ENCODE assay signal across 27 cellular contexts in the genomic region with DNA sequence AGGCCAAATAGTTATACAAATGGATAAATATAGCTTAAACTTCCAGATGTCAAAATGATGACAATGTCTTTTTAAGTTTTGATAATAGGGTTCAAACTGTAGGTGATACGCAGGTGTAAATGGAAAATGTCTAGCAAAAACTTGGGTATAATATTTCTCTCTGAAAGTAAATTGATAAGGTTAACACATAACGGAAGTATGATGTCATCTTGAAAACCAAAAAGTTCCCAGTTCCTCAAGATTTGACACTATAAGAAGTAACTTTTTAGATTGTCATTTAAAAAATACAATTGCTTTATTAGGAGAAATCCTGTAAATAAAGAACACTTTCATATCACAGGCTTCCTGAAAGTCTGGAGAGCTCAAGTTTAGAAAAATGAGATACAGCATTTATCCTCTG.
DNase-seq lines count a peak whose midpoint lies in the region; ATAC-seq, FAIRE-seq and TF ChIP-seq lines count a peak whose summit lies in the region.
"Had no signal": no experiment of that assay in that cellular context is flagged by ENCODE, and none has a peak within 500 bp of the region (broad histone marks: within the 10 kb centered on the region; RNA-seq: fewer than 3 reads in every experiment).

No MANE protein-coding gene starts in this region.

- no peaks in the 10 kb centered on the region for H3K27me3 Mint-ChIP-seq in activated naive CD4-positive, alpha-beta T cell treated with anti-CD3 and anti-CD28 coated beads, Interleukin-2, amount 10 ng/mL, durations not matched to agents 7 days and 5 days
- no peaks in the 10 kb centered on the region for H3K27me3 Mint-ChIP-seq in activated naive CD4-positive, alpha-beta T cell treated with anti-CD3 and anti-CD28 coated beads for 36 hours (ENCODE audit: low read depth)
- H3K27me3 Mint-ChIP-seq: B cell; CD4-positive, alpha-beta T cell had no signal

- no peaks in the 10 kb centered on the region for H3K4me1 Mint-ChIP-seq in activated naive CD4-positive, alpha-beta T cell treated with anti-CD3 and anti-CD28 coated beads, Interleukin-2, amount 10 ng/mL, durations not matched to agents 7 days and 5 days
- H3K4me1 Mint-ChIP-seq in activated naive CD4-positive, alpha-beta T cell treated with anti-CD3 and anti-CD28 coated beads for 36 hours (ENCODE audit: low read depth): no peaks in the 10 kb centered on the region
- H3K4me1 Mint-ChIP-seq: B cell had no signal

- POLR2A ChIA-PET in HEK293 (lab: Yijun Ruan, JAX) (no interaction called here), GM12878 (lab: Charles Lee) (no interaction called here)

- 2% methylated on average over 2 of the region's 2 CpGs for WGBS in GM12878 (ENCODE audit: insufficient coverage, insufficient replicate concordance, low lambda C conversion rate, missing lambda C conversion rate)

- in situ Hi-C loops in GM12878 (cut with MboI): no loop called here

- CTCF ChIA-PET in activated naive CD4-positive, alpha-beta T cell treated with anti-CD3 and anti-CD28 coated beads, Interleukin-2, amount 10 ng/mL, durations not matched to agents 7 days and 5 days (lab: Charles Lee): no interaction called here
- CTCF ChIA-PET in activated naive CD4-positive, alpha-beta T cell treated with anti-CD3 and anti-CD28 coated beads for 36 hours (lab: Charles Lee): no interaction called here
- CTCF ChIA-PET in HEK293 (lab: Yijun Ruan, JAX) (no interaction called here), GM12878 (lab: Yijun Ruan, JAX) (no interaction called here)

- H3K36me3 ChIP-seq in HEK293 (ENCODE audit: control insufficient read depth in 2 of 2, insufficient read depth in 1 of 2, low read length in 2 of 2): no peaks in the 10 kb centered on the region
- H3K36me3 ChIP-seq in GM12878 (ENCODE audit: control insufficient read depth in 2 of 2, insufficient read depth in 2 of 2, low read length in 1 of 2): no peaks in the 10 kb centered on the region
- H3K36me3 ChIP-seq: BLaER1 treated with 17β-estradiol and CSF1 and Interleukin-3, amounts not matched to agents 10 nM and 100 nM had no signal

- no peaks in the 10 kb centered on the region for H3K36me3 Mint-ChIP-seq in activated naive CD4-positive, alpha-beta T cell treated with anti-CD3 and anti-CD28 coated beads, Interleukin-2, amount 10 ng/mL, durations not matched to agents 7 days and 5 days
- H3K36me3 Mint-ChIP-seq in activated naive CD4-positive, alpha-beta T cell treated with anti-CD3 and anti-CD28 coated beads for 36 hours (ENCODE audit: low read depth): no peaks in the 10 kb centered on the region
- H3K36me3 Mint-ChIP-seq: CD8-positive, alpha-beta T cell had no signal

- no peak overlapping the region for H2AFZ ChIP-seq in GM12878 (ENCODE audit: control insufficient read depth, low read depth, low read length)

- no peak for TF ChIP-seq EP300 in GM12878 (IDR thresholded peaks at IDR 0.05; ENCODE audit: borderline replicate concordance in 1 of 2, control insufficient read depth in 1 of 2, low read depth in 2 of 2, low read length in 2 of 2)

- ATAC-seq in GM18511 (IDR thresholded peaks at IDR 0.05; ENCODE audit: unreplicated experiment) (peak; percentile 54), GM12878 (no peak)
- ATAC-seq: A549; CD8-positive, alpha-beta T cell had no signal

- H3K9ac ChIP-seq in GM12878 (ENCODE audit: control insufficient read depth, insufficient read depth, low read length): no peak overlapping the region
- H3K9ac ChIP-seq: BLaER1 treated with 17β-estradiol and CSF1 and Interleukin-3, amounts not matched to agents 10 nM and 100 nM had no signal

- TF ChIP-seq RAD21 in GM12878 (IDR thresholded peaks at IDR 0.05; ENCODE audit: insufficient read depth, low read depth, low read length): no peak

- H3K79me2 ChIP-seq in GM12878 (ENCODE audit: control insufficient read depth, insufficient read depth, low read length): no peaks in the 10 kb centered on the region

- peak overlapping the region; percentile 25 for H3K27ac Mint-ChIP-seq in activated naive CD4-positive, alpha-beta T cell treated with anti-CD3 and anti-CD28 coated beads, Interleukin-2, amount 10 ng/mL, durations not matched to agents 7 days and 5 days
- no peak overlapping the region for H3K27ac Mint-ChIP-seq in activated naive CD4-positive, alpha-beta T cell treated with anti-CD3 and anti-CD28 coated beads for 36 hours
- H3K27ac Mint-ChIP-seq: B cell; CD4-positive, alpha-beta T cell; CD8-positive, alpha-beta T cell had no signal

- RAD21 ChIA-PET in GM12878 (lab: Charles Lee; ENCODE audit: unreplicated experiment): no interaction called here

- peaks cover 4% of the 10 kb centered on the region for H3K9me3 Mint-ChIP-seq in activated naive CD4-positive, alpha-beta T cell treated with anti-CD3 and anti-CD28 coated beads, Interleukin-2, amount 10 ng/mL, durations not matched to agents 7 days and 5 days
- peaks cover 2% of the 10 kb centered on the region for H3K9me3 Mint-ChIP-seq in activated naive CD4-positive, alpha-beta T cell treated with anti-CD3 and anti-CD28 coated beads for 36 hours

- no peak for TF ChIP-seq POLR2A in GM12878 (IDR thresholded peaks at IDR 0.05; ENCODE audit: low read depth, low read length)

- H3K4me1 ChIP-seq in HEK293 (ENCODE audit: control insufficient read depth, insufficient read depth, low read length) (no peaks in the 10 kb centered on the region), GM12878 (ENCODE audit: control insufficient read depth, insufficient read depth, low read length) (no peaks in the 10 kb centered on the region)
- H3K4me1 ChIP-seq: A549; BLaER1 treated with 17β-estradiol and CSF1 and Interleukin-3, amounts not matched to agents 10 nM and 100 nM; Caco-2 had no signal

- FAIRE-seq in GM12878 (lab: Jason Lieb, UNC): no peak
- FAIRE-seq: A549, D721Med, GM12891, GM19239 had no signal

- intact Hi-C loops in activated naive CD4-positive, alpha-beta T cell treated with anti-CD3 and anti-CD28 coated beads for 36 hours (cut with micrococcal nuclease): no loop called here
- intact Hi-C loops in GM12878 (cut with micrococcal nuclease; ENCODE audit: unreplicated experiment): loop anchor here (5.0 kb wide), 1 partner anchor 320 kb away; no protein-coding TSS in a partner anchor

- no peaks in the 10 kb centered on the region for H3K27me3 ChIP-seq in GM12878 (replicated peaks in 1 of 2; ENCODE audit: control insufficient read depth in 2 of 2, insufficient read depth in 2 of 2, low read length in 1 of 2)
- H3K27me3 ChIP-seq: BLaER1 treated with 17β-estradiol and CSF1 and Interleukin-3, amounts not matched to agents 10 nM and 100 nM had no signal

- TF ChIP-seq CTCF in HEK293 (tag by site-specific recombination; IDR thresholded peaks at IDR 0.05) (no peak), GM12878 (IDR thresholded peaks at IDR 0.05 in 2 of 3, conservative IDR thresholded peaks at IDR 0.05 in 1 of 3; ENCODE audit: control insufficient read depth in 2 of 3, extremely low read depth in 1 of 3, insufficient read depth in 1 of 3, low read depth in 3 of 3, low read length in 3 of 3) (no peak)

- H3K9me3 ChIP-seq in HEK293 (ENCODE audit: control insufficient read depth, insufficient read depth, low read depth, low read length) (no peaks in the 10 kb centered on the region), GM12878 (replicated peaks; ENCODE audit: control insufficient read depth, insufficient read depth, low read length) (no peaks in the 10 kb centered on the region)
- H3K9me3 ChIP-seq: A549; BLaER1 treated with 17β-estradiol and CSF1 and Interleukin-3, amounts not matched to agents 10 nM and 100 nM; Caco-2 had no signal

- H3K4me3 Mint-ChIP-seq in activated naive CD4-positive, alpha-beta T cell treated with anti-CD3 and anti-CD28 coated beads, Interleukin-2, amount 10 ng/mL, durations not matched to agents 7 days and 5 days: no peak overlapping the region
- no peak overlapping the region for H3K4me3 Mint-ChIP-seq in activated naive CD4-positive, alpha-beta T cell treated with anti-CD3 and anti-CD28 coated beads for 36 hours
- H3K4me3 Mint-ChIP-seq: B cell; CD4-positive, alpha-beta T cell; CD8-positive, alpha-beta T cell had no signal

- SMC1A ChIA-PET in GM12878 (lab: Charles Lee; ENCODE audit: uncharacterized antibody, unreplicated experiment): no interaction called here

- BruUV-seq in GM12878 (replicated peaks; lab: Mats Ljungman, UMichigan): no TSS peak

- DNase-seq in activated naive CD4-positive, alpha-beta T cell treated with anti-CD3 and anti-CD28 coated beads, Interleukin-2, amount 10 ng/mL, durations not matched to agents 7 days and 5 days: no peak
- DNase-seq in activated naive CD4-positive, alpha-beta T cell treated with anti-CD3 and anti-CD28 coated beads for 36 hours: no peak
- DNase-seq in GM12878 (ENCODE audit: low read depth, low spot score) (no peak), DMS 273 (lab: John Stamatoyannopoulos, UW; ENCODE audit: unreplicated experiment) (no peak), HCEC 1CT (no peak)
- DNase-seq: AML-193; Caco-2; Calu3; CD4-positive, alpha-beta T cell; CD8-positive, alpha-beta T cell; DMS 273 treated with DMSO at 0.1 percent for 48 hours; DMS153; DMS53; DMS79; DND-41; EL; GDM1 had no signal

- H3K27ac ChIP-seq in HEK293 (ENCODE audit: extremely low read depth, low read depth, low read length): no peak overlapping the region
- no peak overlapping the region for H3K27ac ChIP-seq in GM12878 (ENCODE audit: control insufficient read depth, insufficient read depth)
- H3K27ac ChIP-seq: 22Rv1; A549; BLaER1 treated with 17β-estradiol and CSF1 and Interleukin-3, amounts not matched to agents 10 nM and 100 nM; C4-2B had no signal

- H3K4me3 ChIP-seq in HEK293 (ENCODE audit: low read depth, low read length) (no peak overlapping the region), GM12878 (no peak overlapping the region)
- H3K4me3 ChIP-seq: A549; BLaER1 treated with 17β-estradiol and CSF1 and Interleukin-3, amounts not matched to agents 10 nM and 100 nM had no signal

- H3K4me2 ChIP-seq in GM12878 (ENCODE audit: control insufficient read depth, insufficient read depth): no peak overlapping the region
- H3K4me2 ChIP-seq: A549; BLaER1 treated with 17β-estradiol and CSF1 and Interleukin-3, amounts not matched to agents 10 nM and 100 nM had no signal

- no peaks in the 10 kb centered on the region for H4K20me1 ChIP-seq in GM12878 (ENCODE audit: control insufficient read depth, insufficient read depth)
- H4K20me1 ChIP-seq: BLaER1 treated with 17β-estradiol and CSF1 and Interleukin-3, amounts not matched to agents 10 nM and 100 nM had no signal

TF ChIP-seq in HEK293, 187 proteins besides CTCF, POLR2A, EP300 and RAD21 (continues in another document):
- no peak for TF ChIP-seq ZNF19 (tag by site-specific recombination; IDR thresholded peaks at IDR 0.05; ENCODE audit: low read depth)

TF ChIP-seq in GM12878, 131 proteins besides CTCF, POLR2A, EP300 and RAD21:
- TF ChIP-seq, protein P1, sequence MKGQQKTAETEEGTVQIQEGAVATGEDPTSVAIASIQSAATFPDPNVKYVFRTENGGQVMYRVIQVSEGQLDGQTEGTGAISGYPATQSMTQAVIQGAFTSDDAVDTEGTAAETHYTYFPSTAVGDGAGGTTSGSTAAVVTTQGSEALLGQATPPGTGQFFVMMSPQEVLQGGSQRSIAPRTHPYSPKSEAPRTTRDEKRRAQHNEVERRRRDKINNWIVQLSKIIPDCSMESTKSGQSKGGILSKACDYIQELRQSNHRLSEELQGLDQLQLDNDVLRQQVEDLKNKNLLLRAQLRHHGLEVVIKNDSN (IDR thresholded peaks at IDR 0.05; ENCODE audit: borderline replicate concordance, extremely low read length, insufficient read depth, low read depth, low read length): no peak
- TF ChIP-seq RAD51 (IDR thresholded peaks at IDR 0.05) (no peak), ATF7 (IDR thresholded peaks at IDR 0.05; ENCODE audit: low read depth) (peak; percentile 49; the same call in 1 of the 2 replicates)
